In genomic region chr2:175004980-175005832, GRCh38 we compare ENCODE assay signal across 1 cellular context.
TF ChIP-seq lines count a peak whose summit lies in the region.

Gene CHN1, minus strand, starts transcription at chr2:175005381. Its CDS starts 469 bp downstream, at chr2:175004912.

TF ChIP-seq in HepG2, 621 proteins besides CTCF, POLR2A, EP300 and RAD21 (continued from another document and continues in another):
- TF ChIP-seq ZBTB43 (CRISPR knock-in tag; conservative IDR thresholded peaks at IDR 0.05), result no peak
- no peak for TF ChIP-seq ZNF205 (CRISPR knock-in tag; IDR thresholded peaks at IDR 0.05)
- peak; percentile 36; the same call in 1 of the 2 replicates for TF ChIP-seq ZNF839 (CRISPR knock-in tag; IDR thresholded peaks at IDR 0.05; ENCODE audit: borderline replicate concordance)
- TF ChIP-seq KLF16 (CRISPR knock-in tag; IDR thresholded peaks at IDR 0.05), result 0 out of 4 replicates have a peak, but pooled peaks of 1 of the 2 experiments have one; percentile 52
- TF ChIP-seq DRAP1 (CRISPR knock-in tag; IDR thresholded peaks at IDR 0.05), result no peak
- no peak for TF ChIP-seq ZNF333 (CRISPR knock-in tag; IDR thresholded peaks at IDR 0.05; ENCODE audit: borderline replicate concordance)
- TF ChIP-seq ZNF572 (CRISPR knock-in tag; IDR thresholded peaks at IDR 0.05), result no peak
- TF ChIP-seq ZBTB40 (IDR thresholded peaks at IDR 0.05), result no peak
- TF ChIP-seq ZBTB40 (CRISPR knock-in tag; IDR thresholded peaks at IDR 0.05), result 0 out of 2 replicates have a peak, but pooled peaks have one; percentile 11
- 0 out of 2 replicates have a peak, but pooled peaks have one; percentile 45 for TF ChIP-seq ZNF501 (CRISPR knock-in tag; IDR thresholded peaks at IDR 0.05)
- TF ChIP-seq ZNF780A (CRISPR knock-in tag; IDR thresholded peaks at IDR 0.05), result no peak
- no peak for TF ChIP-seq GLI4 (CRISPR knock-in tag; IDR thresholded peaks at IDR 0.05; ENCODE audit: borderline replicate concordance)
- peak; percentile 39 for TF ChIP-seq ASH2L (IDR thresholded peaks at IDR 0.05; ENCODE audit: insufficient read length, low read depth, low read length)
- TF ChIP-seq KDM5B (CRISPR knock-in tag; IDR thresholded peaks at IDR 0.05; ENCODE audit: borderline replicate concordance), result peak; percentile 12; the same call in 1 of the 2 replicates
- TF ChIP-seq ZNF772 (CRISPR knock-in tag; IDR thresholded peaks at IDR 0.05), result peak; percentile 62
- TF ChIP-seq ZNF747 (CRISPR knock-in tag; IDR thresholded peaks at IDR 0.05; ENCODE audit: borderline replicate concordance), result no peak
- TF ChIP-seq ISX (CRISPR knock-in tag; conservative IDR thresholded peaks at IDR 0.05), result no peak
- TF ChIP-seq TMF1 (CRISPR knock-in tag; IDR thresholded peaks at IDR 0.05; ENCODE audit: low read depth), result no peak
- TF ChIP-seq GPN1 (CRISPR knock-in tag; IDR thresholded peaks at IDR 0.05; ENCODE audit: borderline replicate concordance), result no peak
- no peak; the same call in 1 of the 2 replicates for TF ChIP-seq ZNF350 (CRISPR knock-in tag; IDR thresholded peaks at IDR 0.05; ENCODE audit: borderline replicate concordance, low read depth)
- no peak for TF ChIP-seq XBP1 (CRISPR knock-in tag; IDR thresholded peaks at IDR 0.05)
- no peak for TF ChIP-seq ZMYM2 (CRISPR knock-in tag; IDR thresholded peaks at IDR 0.05)
- TF ChIP-seq IRF9 (CRISPR knock-in tag; IDR thresholded peaks at IDR 0.05; ENCODE audit: borderline replicate concordance), result no peak; the same call in 1 of the 2 replicates
- no peak for TF ChIP-seq ZNF746 (CRISPR knock-in tag; IDR thresholded peaks at IDR 0.05)
- no peak; the same call in none of the 2 replicates for TF ChIP-seq ZSCAN31 (CRISPR knock-in tag; IDR thresholded peaks at IDR 0.05; ENCODE audit: low read depth)
- peak; percentile 61 for TF ChIP-seq ZFY (CRISPR knock-in tag; IDR thresholded peaks at IDR 0.05)
- no peak; the same call in 1 of the 2 replicates for TF ChIP-seq CCDC6 (CRISPR knock-in tag; IDR thresholded peaks at IDR 0.05)
- no peak for TF ChIP-seq NFRKB (IDR thresholded peaks at IDR 0.05)
- TF ChIP-seq ZNF567 (CRISPR knock-in tag; IDR thresholded peaks at IDR 0.05; ENCODE audit: borderline replicate concordance), result no peak
- no peak for TF ChIP-seq ATF7 (IDR thresholded peaks at IDR 0.05)
- TF ChIP-seq ATF7 (CRISPR knock-in tag; IDR thresholded peaks at IDR 0.05), result no peak
- TF ChIP-seq TFDP1 (CRISPR knock-in tag; IDR thresholded peaks at IDR 0.05; ENCODE audit: borderline replicate concordance), result peak; percentile 73; the same call in 1 of the 2 replicates
- no peak for TF ChIP-seq ZBTB44 (CRISPR knock-in tag; IDR thresholded peaks at IDR 0.05)
- TF ChIP-seq HNRNPH1 (optimal IDR thresholded peaks at IDR 0.05; ENCODE audit: low read depth, low read length), result no peak
- TF ChIP-seq PCBP2 (optimal IDR thresholded peaks at IDR 0.05; ENCODE audit: low read depth, low read length, poor library complexity, severe bottlenecking), result no peak
- TF ChIP-seq ZNF331 (CRISPR knock-in tag; IDR thresholded peaks at IDR 0.05), result no peak; the same call in 1 of the 2 replicates
- TF ChIP-seq THAP8 (CRISPR knock-in tag; IDR thresholded peaks at IDR 0.05; ENCODE audit: borderline replicate concordance), result no peak
- no peak for TF ChIP-seq CSRNP2 (CRISPR knock-in tag; conservative IDR thresholded peaks at IDR 0.05; ENCODE audit: low read depth)
- TF ChIP-seq PRDM10 (CRISPR knock-in tag; IDR thresholded peaks at IDR 0.05; ENCODE audit: low read depth), result no peak
- TF ChIP-seq STAG1 (CRISPR knock-in tag; IDR thresholded peaks at IDR 0.05), result no peak; the same call in 1 of the 2 replicates
- no peak for TF ChIP-seq FOXA1 (IDR thresholded peaks at IDR 0.05)
- no peak for TF ChIP-seq FOXA1 (CRISPR knock-in tag; IDR thresholded peaks at IDR 0.05)
